In genomic region chr12:132178801-132179401, GRCh38 we compare ENCODE assay signal across 1 cellular context.
TF ChIP-seq lines count a peak whose summit lies in the region.

No MANE protein-coding gene starts in this region.

TF ChIP-seq in SK-N-SH treated with all-trans-retinoic acid at 6 μM for 48 hours, 23 proteins besides CTCF, POLR2A, EP300 and RAD21 (continued from another document):
- TF ChIP-seq POU6F1 (CRISPR knock-in tag; IDR thresholded peaks at IDR 0.05; ENCODE audit: borderline replicate concordance, low read depth) (no peak), ZNF8 (CRISPR knock-in tag; IDR thresholded peaks at IDR 0.05) (no peak), TCF4 (CRISPR knock-in tag; IDR thresholded peaks at IDR 0.05; ENCODE audit: borderline replicate concordance) (no peak), TOX (CRISPR knock-in tag; IDR thresholded peaks at IDR 0.05; ENCODE audit: borderline replicate concordance) (no peak), CSDC2 (CRISPR knock-in tag; IDR thresholded peaks at IDR 0.05) (no peak), PATZ1 (CRISPR knock-in tag; IDR thresholded peaks at IDR 0.05; ENCODE audit: borderline replicate concordance) (no peak)
TF ChIP-seq in SK-N-SH treated with all-trans-retinoic acid at 6 μM for 48 hours: peak in this region for 0.
